ENCODE assay signal across 1 cellular context in the genomic region with DNA sequence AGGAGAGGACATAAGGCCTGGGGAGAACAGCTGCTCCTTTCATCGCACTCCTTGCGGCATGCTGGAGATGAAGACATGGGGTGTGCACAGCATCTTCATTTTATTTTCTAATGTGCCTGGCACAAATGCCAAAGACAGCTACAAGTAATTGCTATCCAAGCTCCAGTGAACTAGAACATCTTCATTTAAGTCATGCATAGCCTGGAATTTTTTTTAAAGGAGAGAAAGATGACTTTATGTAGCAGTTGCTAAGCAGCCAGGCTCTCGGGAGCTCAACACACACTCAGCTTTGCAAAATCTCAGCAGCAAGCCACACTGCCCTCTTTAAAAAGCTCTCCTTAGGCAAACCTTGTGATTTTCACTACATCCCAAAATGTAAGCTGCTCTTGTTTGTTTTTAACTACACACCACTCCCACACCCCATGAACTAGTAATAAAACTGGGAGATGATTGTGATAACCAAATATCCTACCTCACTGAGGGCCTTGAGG.
TF ChIP-seq lines count a peak whose summit lies in the region.

No MANE protein-coding gene starts in this region.

TF ChIP-seq in IMR-90, 13 proteins besides CTCF, POLR2A, EP300 and RAD21 (continued from another document):
- TF ChIP-seq ELK1 (IDR thresholded peaks at IDR 0.05; ENCODE audit: borderline replicate concordance, low read depth, low read length) (no peak), MAFK (IDR thresholded peaks at IDR 0.05; ENCODE audit: low read depth, low read length) (no peak), FOS (IDR thresholded peaks at IDR 0.05; ENCODE audit: low read depth, low read length) (no peak)
